Comparison of ENCODE assay signal across 27 cellular contexts in genomic region chr22:20815477-20816050, GRCh38. TPM values are rescaled to one million over a fixed set of nuclear protein-coding genes. Genes with fewer than 3 reads are reported as not detected.
"Had no signal": no experiment of that assay in that cellular context is flagged by ENCODE, and none has a peak within 500 bp of the region (broad histone marks: within the 10 kb centered on the region; RNA-seq: fewer than 3 reads in every experiment).

No MANE protein-coding gene starts in this region.

- H3K4me3 ChIP-seq: MG63, SK-N-MC had no signal

- DNase-seq: activated CD4-positive, alpha-beta memory T cell treated with anti-CD3 and anti-CD28 coated beads, Interleukin-2, amount 10 ng/mL, durations not matched to agents 7 days and 5 days; activated CD4-positive, alpha-beta T cell treated with anti-CD3 and anti-CD28 coated beads, Interleukin-2, amount 10 ng/mL, durations not matched to agents 24 days and 14 days; activated naive CD4-positive, alpha-beta T cell treated with Interleukin-2 at 50 U/mL for 16 hours; activated T-cell treated with anti-CD3 and anti-CD28 coated beads for 4 hours; amygdala; brain microvascular endothelial cell; cerebellar nuclear complex; MG63; MV-4-11; NCI-H1092 treated with DMSO at 0.1 percent for 48 hours; NCI-H1436; NCI-H1694 treated with DMSO at 0.1 percent for 48 hours; NCI-H2081; NCI-H510A treated with DMSO at 0.1 percent for 48 hours; NCI-H69; NK-92 treated with Interleukin-12 subunit alpha and Interleukin-12 subunit beta, amount 100 ng/mL, for 24 hours; OCI-M1; RPMI8226; T-cell; T-helper 2 cell; WERI-Rb-1 had no signal

- H3K9me3 Mint-ChIP-seq: activated CD4-positive, alpha-beta memory T cell treated with anti-CD3 and anti-CD28 coated beads, Interleukin-2, amount 10 ng/mL, durations not matched to agents 7 days and 5 days; activated CD4-positive, alpha-beta T cell treated with anti-CD3 and anti-CD28 coated beads, Interleukin-2, amount 10 ng/mL, durations not matched to agents 24 days and 14 days; T-cell had no signal

- H3K27me3 Mint-ChIP-seq: activated CD4-positive, alpha-beta memory T cell treated with anti-CD3 and anti-CD28 coated beads, Interleukin-2, amount 10 ng/mL, durations not matched to agents 7 days and 5 days; activated CD4-positive, alpha-beta T cell treated with anti-CD3 and anti-CD28 coated beads, Interleukin-2, amount 10 ng/mL, durations not matched to agents 24 days and 14 days; activated naive CD8-positive, alpha-beta T cell; T-cell had no signal

- H3K9me3 ChIP-seq: MG63 had no signal

- ATAC-seq: activated CD4-positive, CD25-positive, alpha-beta regulatory T cell treated with anti-CD3 and anti-CD28 coated beads, Interleukin-2, amount 50 U/mL, for 24 hours; Panc1; Right ventricle myocardium inferior; T-cell had no signal

- H3K4me3 Mint-ChIP-seq: activated CD4-positive, alpha-beta memory T cell treated with anti-CD3 and anti-CD28 coated beads, Interleukin-2, amount 10 ng/mL, durations not matched to agents 7 days and 5 days; activated CD4-positive, alpha-beta T cell treated with anti-CD3 and anti-CD28 coated beads, Interleukin-2, amount 10 ng/mL, durations not matched to agents 24 days and 14 days; activated naive CD8-positive, alpha-beta T cell; T-cell had no signal

- H3K27ac ChIP-seq: brain microvascular endothelial cell, SK-N-MC, WERI-Rb-1 had no signal

- H3K27me3 ChIP-seq: brain microvascular endothelial cell, MG63 had no signal

- H3K27ac Mint-ChIP-seq: activated CD4-positive, alpha-beta memory T cell treated with anti-CD3 and anti-CD28 coated beads, Interleukin-2, amount 10 ng/mL, durations not matched to agents 7 days and 5 days; activated CD4-positive, alpha-beta T cell treated with anti-CD3 and anti-CD28 coated beads, Interleukin-2, amount 10 ng/mL, durations not matched to agents 24 days and 14 days; activated naive CD8-positive, alpha-beta T cell; T-cell had no signal

RNA-seq across cellular contexts. Expression of gene SERPIND1, which starts 41.7 kb away (rescaled TPM):
- total RNA-seq: activated CD4-positive, alpha-beta memory T cell treated with anti-CD3 and anti-CD28 coated beads, Interleukin-2, amount 10 ng/mL, durations not matched to agents 7 days and 5 days; activated CD4-positive, alpha-beta T cell treated with anti-CD3 and anti-CD28 coated beads, Interleukin-2, amount 10 ng/mL, durations not matched to agents 24 days and 14 days; activated CD8-positive, alpha-beta memory T cell treated with anti-CD3 and anti-CD28 coated beads for 36 hours; Right ventricle myocardium inferior had no signal
